ENCODE assay signal across 21 cellular contexts in genomic region chr3:129973853-129974252, GRCh38. TPM values are rescaled to one million over a fixed set of nuclear protein-coding genes. Genes with fewer than 3 reads are reported as not detected.
DNase-seq lines count a peak whose midpoint lies in the region; ATAC-seq and TF ChIP-seq lines count a peak whose summit lies in the region.
"Had no signal": no experiment of that assay in that cellular context is flagged by ENCODE, and none has a peak within 500 bp of the region (broad histone marks: within the 10 kb centered on the region; RNA-seq: fewer than 3 reads in every experiment).

No MANE protein-coding gene starts in this region.

- H3K36me3 Mint-ChIP-seq in activated naive CD4-positive, alpha-beta T cell treated with anti-CD3 and anti-CD28 coated beads, Interleukin-2, amount 50 U/mL, for 24 hours = no peaks in the 10 kb centered on the region
- H3K36me3 Mint-ChIP-seq in activated B cell treated with CpG ODN at 0.5 μM for 24 hours (ENCODE audit: low read depth) = no peaks in the 10 kb centered on the region

- peaks cover 9% of the 10 kb centered on the region for H3K4me1 Mint-ChIP-seq in activated naive CD4-positive, alpha-beta T cell treated with anti-CD3 and anti-CD28 coated beads, Interleukin-2, amount 50 U/mL, for 24 hours
- peaks cover 11% of the 10 kb centered on the region for H3K4me1 Mint-ChIP-seq in activated B cell treated with CpG ODN at 0.5 μM for 24 hours
- H3K4me1 Mint-ChIP-seq in stimulated activated naive CD8-positive, alpha-beta T cell treated with anti-CD3 and anti-CD28 coated beads, Interleukin-15, amount 100 ng/mL, for 72 hours = no peaks in the 10 kb centered on the region
- H3K4me1 Mint-ChIP-seq: activated T-helper 17 cell treated with anti-CD3 and anti-CD28 coated beads, Interleukin-2, amount 50 U/mL, for 72 hours had no signal

- no peaks in the 10 kb centered on the region for H3K9me3 Mint-ChIP-seq in activated naive CD4-positive, alpha-beta T cell treated with anti-CD3 and anti-CD28 coated beads, Interleukin-2, amount 50 U/mL, for 24 hours
- no peaks in the 10 kb centered on the region for H3K9me3 Mint-ChIP-seq in activated B cell treated with CpG ODN at 0.5 μM for 24 hours
- H3K9me3 Mint-ChIP-seq in stimulated activated naive CD8-positive, alpha-beta T cell treated with anti-CD3 and anti-CD28 coated beads, Interleukin-15, amount 100 ng/mL, for 72 hours = no peaks in the 10 kb centered on the region
- H3K9me3 Mint-ChIP-seq: activated T-helper 17 cell treated with anti-CD3 and anti-CD28 coated beads, Interleukin-2, amount 50 U/mL, for 72 hours had no signal

- DNase-seq in activated naive CD4-positive, alpha-beta T cell treated with anti-CD3 and anti-CD28 coated beads, Interleukin-2, amount 50 U/mL, for 16 hours = no peak
- no peak for DNase-seq in activated B cell treated with CpG ODN at 0.5 μM for 24 hours
- DNase-seq in stimulated activated naive CD8-positive, alpha-beta T cell treated with anti-CD3 and anti-CD28 coated beads, Interleukin-15, amount 100 ng/mL, for 72 hours = no peak
- DNase-seq in DMS153 (lab: John Stamatoyannopoulos, UW) = no peak
- DNase-seq: amygdala, caudate nucleus, DMS53, esophagus squamous epithelium, left ventricle myocardium superior, MM.1S, T-helper 9 cell had no signal

- ATAC-seq in activated B cell treated with CpG ODN at 0.5 μM for 24 hours (ENCODE audit: low read depth) (no peak), GM19452 (IDR thresholded peaks at IDR 0.05; ENCODE audit: unreplicated experiment) (no peak), HG03378 (IDR thresholded peaks at IDR 0.05; ENCODE audit: unreplicated experiment) (no peak)
- ATAC-seq in stimulated activated naive CD8-positive, alpha-beta T cell treated with anti-CD3 and anti-CD28 coated beads, Interleukin-15, amount 100 ng/mL, for 72 hours = no peak
- ATAC-seq: activated CD4-positive, CD25-positive, alpha-beta regulatory T cell treated with anti-CD3 and anti-CD28 coated beads, Interleukin-2, amount 50 U/mL, for 24 hours; activated T-helper 17 cell treated with anti-CD3 and anti-CD28 coated beads, Interleukin-2, amount 50 U/mL, for 72 hours; left ventricle myocardium superior; Panc1 had no signal

- peak overlapping the region; percentile 29 for H3K4me3 ChIP-seq in mesodermal cell (ENCODE audit: extremely low read depth, insufficient read depth, low read length, poor library complexity, severe bottlenecking)

- peaks cover 10% of the 10 kb centered on the region for H3K4me1 ChIP-seq in mesodermal cell (ENCODE audit: control insufficient read depth, insufficient read depth, low read length, poor library complexity, severe bottlenecking)

- peaks cover 29% of the 10 kb centered on the region for H3K27me3 Mint-ChIP-seq in activated naive CD4-positive, alpha-beta T cell treated with anti-CD3 and anti-CD28 coated beads, Interleukin-2, amount 50 U/mL, for 24 hours
- H3K27me3 Mint-ChIP-seq in activated B cell treated with CpG ODN at 0.5 μM for 24 hours = peaks cover 55% of the 10 kb centered on the region
- peaks cover 64% of the 10 kb centered on the region for H3K27me3 Mint-ChIP-seq in stimulated activated naive CD8-positive, alpha-beta T cell treated with anti-CD3 and anti-CD28 coated beads, Interleukin-15, amount 100 ng/mL, for 72 hours

- H3K27ac ChIP-seq in mesodermal cell (ENCODE audit: low read depth, low read length, severe bottlenecking) = no peak overlapping the region
- H3K27ac ChIP-seq: C4-2B, esophagus squamous epithelium, SK-N-MC had no signal

- POLR2A ChIA-PET in activated B cell treated with CpG ODN at 0.5 μM for 24 hours (lab: Charles Lee) = no interaction called here

- 38 to 49% methylated on average over 6 of the region's 11 CpGs for WGBS in mesodermal cell (ENCODE audit: insufficient coverage in 2 of 2), 2 experiments

- H3K27ac Mint-ChIP-seq in activated naive CD4-positive, alpha-beta T cell treated with anti-CD3 and anti-CD28 coated beads, Interleukin-2, amount 50 U/mL, for 24 hours = no peak overlapping the region
- H3K27ac Mint-ChIP-seq in activated B cell treated with CpG ODN at 0.5 μM for 24 hours = no peak overlapping the region
- no peak overlapping the region for H3K27ac Mint-ChIP-seq in stimulated activated naive CD8-positive, alpha-beta T cell treated with anti-CD3 and anti-CD28 coated beads, Interleukin-15, amount 100 ng/mL, for 72 hours
- H3K27ac Mint-ChIP-seq: activated T-helper 17 cell treated with anti-CD3 and anti-CD28 coated beads, Interleukin-2, amount 50 U/mL, for 72 hours had no signal

- CTCF ChIA-PET in activated B cell treated with CpG ODN at 0.5 μM for 24 hours (lab: Charles Lee) = no interaction called here

- no peaks in the 10 kb centered on the region for H3K36me3 ChIP-seq in mesodermal cell (ENCODE audit: control insufficient read depth, insufficient read depth, low read length)
- H3K36me3 ChIP-seq: esophagus squamous epithelium had no signal

- TF ChIP-seq CTCF in activated B cell treated with CpG ODN at 0.5 μM for 24 hours (IDR thresholded peaks at IDR 0.05) = no peak

- peak overlapping the region; percentile 21 for H3K4me3 Mint-ChIP-seq in activated naive CD4-positive, alpha-beta T cell treated with anti-CD3 and anti-CD28 coated beads, Interleukin-2, amount 50 U/mL, for 24 hours
- peak overlapping the region; percentile 58 for H3K4me3 Mint-ChIP-seq in activated B cell treated with CpG ODN at 0.5 μM for 24 hours
- H3K4me3 Mint-ChIP-seq in stimulated activated naive CD8-positive, alpha-beta T cell treated with anti-CD3 and anti-CD28 coated beads, Interleukin-15, amount 100 ng/mL, for 72 hours = peak overlapping the region; percentile 41 to 67

- intact Hi-C loops in activated B cell treated with CpG ODN at 0.5 μM for 24 hours (cut with micrococcal nuclease) = no loop called here

- no peaks in the 10 kb centered on the region for H3K9me3 ChIP-seq in mesodermal cell (ENCODE audit: control insufficient read depth, low read length)
- H3K9me3 ChIP-seq: esophagus squamous epithelium had no signal

RNA-seq across cellular contexts. Expression of gene TRH, which starts 0.7 kb away (rescaled TPM):
- total RNA-seq in activated B cell treated with CpG ODN at 0.5 μM for 24 hours = not detected in 2 replicates
- 7.4 TPM for polyA plus RNA-seq in mesodermal cell (2013, experiment 1 of 2)
- 4.3 TPM for polyA plus RNA-seq in mesodermal cell (2013, experiment 2 of 2)
- total RNA-seq: A673; activated T-helper 17 cell treated with anti-CD3 and anti-CD28 coated beads, Interleukin-2, amount 50 U/mL, for 72 hours; esophagus squamous epithelium; left ventricle myocardium superior had no signal
